12 cellular contexts compared by ENCODE assay signal in the genomic region with DNA sequence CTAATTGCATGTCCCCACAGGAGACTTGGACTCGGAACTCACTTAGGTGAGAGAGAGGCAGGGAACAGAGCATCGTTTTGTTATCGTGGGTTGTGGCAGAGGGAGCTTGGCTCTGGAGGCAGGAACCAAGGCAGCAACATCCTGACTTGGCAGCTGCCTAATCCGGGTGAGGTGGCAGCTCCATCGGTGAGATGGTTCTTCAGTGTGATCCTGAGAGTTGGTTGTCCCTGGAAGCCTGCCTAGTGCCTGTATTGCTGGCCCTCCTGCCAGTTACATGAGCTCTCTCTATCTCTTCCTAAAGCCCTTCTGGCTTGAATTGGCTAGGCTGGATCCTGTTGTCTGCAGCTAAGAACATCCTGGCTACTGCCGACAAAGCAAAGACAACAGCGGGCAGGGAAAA. TPM values are rescaled to one million over a fixed set of nuclear protein-coding genes. Genes with fewer than 3 reads are reported as not detected.
DNase-seq lines count a peak whose midpoint lies in the region; ATAC-seq and TF ChIP-seq lines count a peak whose summit lies in the region.
"Had no signal": no experiment of that assay in that cellular context is flagged by ENCODE, and none has a peak within 500 bp of the region (broad histone marks: within the 10 kb centered on the region; RNA-seq: fewer than 3 reads in every experiment).

No MANE protein-coding gene starts in this region.

- H3K4me1 ChIP-seq in HUES64 (ENCODE audit: insufficient read depth, low read length) (peaks cover 4% of the 10 kb centered on the region; the same call in 1 of the 2 replicates), left ventricle myocardium inferior (peaks cover 93% of the 10 kb centered on the region), vagina (peaks cover 22% of the 10 kb centered on the region)

- no peak for ATAC-seq in GM18505 (IDR thresholded peaks at IDR 0.05; ENCODE audit: unreplicated experiment)
- ATAC-seq in stimulated activated naive CD8-positive, alpha-beta T cell treated with anti-CD3 and anti-CD28 coated beads, Interleukin-15, Interleukin-2, amounts not matched to agents 100 U/mL and 50 U/mL, for 24 hours: no peak
- ATAC-seq: effector memory CD8-positive, alpha-beta T cell; stimulated activated naive B cell treated with anti-CD40 and anti-IgM and Interleukin-4, amounts not matched to agents 10 μg/mL and 1 μg/mL and 100 μg/mL, for 72 hours had no signal

- H3K36me3 Mint-ChIP-seq in progenitor cell of endocrine pancreas (ENCODE audit: insufficient read depth): no peaks in the 10 kb centered on the region

- H3K27me3 ChIP-seq in HUES64 (ENCODE audit: insufficient read depth, low read length) (no peaks in the 10 kb centered on the region), left ventricle myocardium inferior (ENCODE audit: low read depth) (no peaks in the 10 kb centered on the region), vagina (no peaks in the 10 kb centered on the region)

- WGBS in HUES64: 94% methylated on average over 7 of the region's 7 CpGs

- no peaks in the 10 kb centered on the region for H3K9me3 Mint-ChIP-seq in progenitor cell of endocrine pancreas (ENCODE audit: low read depth)
- H3K9me3 Mint-ChIP-seq: effector memory CD8-positive, alpha-beta T cell; stimulated activated naive B cell treated with anti-CD40 and anti-IgM and Interleukin-4, amounts not matched to agents 10 μg/mL and 1 μg/mL and 100 μg/mL, for 72 hours had no signal

- H3K27me3 Mint-ChIP-seq in progenitor cell of endocrine pancreas: no peaks in the 10 kb centered on the region
- H3K27me3 Mint-ChIP-seq: effector memory CD8-positive, alpha-beta T cell; stimulated activated naive B cell treated with anti-CD40 and anti-IgM and Interleukin-4, amounts not matched to agents 10 μg/mL and 1 μg/mL and 100 μg/mL, for 72 hours had no signal

- TF ChIP-seq POLR2A in GM18505 (IDR thresholded peaks at IDR 0.05; ENCODE audit: borderline replicate concordance, extremely low read depth, insufficient read depth, insufficient read length) (no peak), vagina (IDR thresholded peaks at IDR 0.05) (no peak)

- no peak overlapping the region for H3K4me3 Mint-ChIP-seq in progenitor cell of endocrine pancreas (ENCODE audit: low read depth)
- H3K4me3 Mint-ChIP-seq: effector memory CD8-positive, alpha-beta T cell; stimulated activated naive B cell treated with anti-CD40 and anti-IgM and Interleukin-4, amounts not matched to agents 10 μg/mL and 1 μg/mL and 100 μg/mL, for 72 hours had no signal

- no peak overlapping the region for H3K27ac ChIP-seq in HUES64 (ENCODE audit: low read depth, low read length)
- H3K27ac ChIP-seq in angular gyrus (ENCODE audit: low read depth, low read length): peak overlapping the region; percentile 70
- peak overlapping the region; percentile 92 for H3K27ac ChIP-seq in left ventricle myocardium inferior (replicated peaks)
- H3K27ac ChIP-seq in vagina: no peak overlapping the region

- intact Hi-C loops in left ventricle myocardium inferior (cut with micrococcal nuclease) (no loop called here), vagina (cut with DNase I) (no loop called here)

- H3K36me3 ChIP-seq in HUES64 (ENCODE audit: insufficient read depth, low read length) (no peaks in the 10 kb centered on the region), left ventricle myocardium inferior (no peaks in the 10 kb centered on the region), vagina (no peaks in the 10 kb centered on the region)

- H3K4me3 ChIP-seq in HUES64 (ENCODE audit: low read length) (no peak overlapping the region), left ventricle myocardium inferior (no peak overlapping the region), vagina (no peak overlapping the region)

- peaks cover 24% of the 10 kb centered on the region for H3K4me1 Mint-ChIP-seq in progenitor cell of endocrine pancreas (ENCODE audit: low read depth)

- DNase-seq in left ventricle myocardium inferior (peak; percentile 25), progenitor cell of endocrine pancreas (ENCODE audit: low spot score, unreplicated experiment) (no peak), ACHN (no peak), vagina (ENCODE audit: extremely low spot score in 2 of 2) (no peak)
- DNase-seq in stimulated activated naive CD8-positive, alpha-beta T cell treated with anti-CD3 and anti-CD28 coated beads, Interleukin-15, Interleukin-2, amounts not matched to agents 100 U/mL and 50 U/mL, for 24 hours: no peak
- DNase-seq: activated CD4-positive, alpha-beta T cell treated with anti-CD3 and anti-CD28 coated beads for 48 hours; effector memory CD8-positive, alpha-beta T cell; stimulated activated CD4-positive, alpha-beta T cell treated with anti-CD3 and anti-CD28 coated beads, Interleukin-15, amount 100 ng/mL, for 24 hours; stimulated activated naive B cell treated with anti-CD40 and anti-IgM and Interleukin-4, amounts not matched to agents 10 μg/mL and 1 μg/mL and 100 μg/mL, for 72 hours had no signal

- H3K27ac Mint-ChIP-seq in progenitor cell of endocrine pancreas: peak overlapping the region; percentile 72
- H3K27ac Mint-ChIP-seq: effector memory CD8-positive, alpha-beta T cell; stimulated activated naive B cell treated with anti-CD40 and anti-IgM and Interleukin-4, amounts not matched to agents 10 μg/mL and 1 μg/mL and 100 μg/mL, for 72 hours had no signal

- TF ChIP-seq CTCF in left ventricle myocardium inferior (IDR thresholded peaks at IDR 0.05; ENCODE audit: borderline replicate concordance): no peak
- no peak for TF ChIP-seq CTCF in progenitor cell of endocrine pancreas (IDR thresholded peaks at IDR 0.05; ENCODE audit: unreplicated experiment)
- TF ChIP-seq CTCF in vagina (IDR thresholded peaks at IDR 0.05): no peak

- 0 out of 2 replicates have a peak overlapping the region, but pooled peaks have one; percentile 20 for H3K9ac ChIP-seq in HUES64 (ENCODE audit: low read depth, low read length)

- in situ Hi-C loops in ACHN (cut with HindIII; ENCODE audit: low pct_ligation_motif_present, low pct_unique_long_range_greater_than_20kb, low sequenced_read_pairs): no loop called here

- H3K9me3 ChIP-seq in HUES64 (ENCODE audit: insufficient read depth, low read depth, low read length): no peaks in the 10 kb centered on the region
- H3K9me3 ChIP-seq in left ventricle myocardium inferior (replicated peaks): no peaks in the 10 kb centered on the region
- no peaks in the 10 kb centered on the region for H3K9me3 ChIP-seq in vagina

RNA-seq across cellular contexts. Expression of a gene that starts 19.9 kb away (rescaled TPM):
- 55.0 TPM for polyA plus RNA-seq in HUES64 (2013, experiment 1 of 2)
- polyA plus RNA-seq in HUES64 (2013, experiment 2 of 2): 79.4 TPM
- total RNA-seq in left ventricle myocardium inferior (55.5 TPM), progenitor cell of endocrine pancreas (90.8 and 98.3 TPM in 2 replicates), vagina (40.5 TPM)

Comparison
In these comparisons a context has a peak if more than half of its experiments do, and no peak if none do; other contexts are left out.
1. H3K27ac ChIP-seq: peak in angular gyrus (single experiment) and left ventricle myocardium inferior (single experiment); none in HUES64 (single experiment) and vagina (single experiment).